ENCODE assay signal across 11 cellular contexts in genomic region chr11:76686261-76687079, GRCh38. TPM values are rescaled to one million over a fixed set of nuclear protein-coding genes. Genes with fewer than 3 reads are reported as not detected.
DNase-seq lines count a peak whose midpoint lies in the region; ATAC-seq and TF ChIP-seq lines count a peak whose summit lies in the region.
"Had no signal": no experiment of that assay in that cellular context is flagged by ENCODE, and none has a peak within 500 bp of the region (broad histone marks: within the 10 kb centered on the region; RNA-seq: fewer than 3 reads in every experiment).

No MANE protein-coding gene starts in this region.

- H3K4me3 Mint-ChIP-seq in activated CD4-positive, alpha-beta T cell treated with anti-CD3 and anti-CD28 coated beads for 36 hours = no peak overlapping the region
- H3K4me3 Mint-ChIP-seq in activated CD8-positive, alpha-beta T cell treated with anti-CD3 and anti-CD28 coated beads for 36 hours = peak overlapping the region; percentile 35

- H3K4me1 ChIP-seq in HEK293 (ENCODE audit: control insufficient read depth, insufficient read depth, low read length) = no peaks in the 10 kb centered on the region
- peaks cover 14% of the 10 kb centered on the region in 2 experiments for H3K4me1 ChIP-seq in neutrophil (ENCODE audit: control insufficient read depth in 1 of 2, insufficient read depth in 1 of 2, low read depth in 1 of 2, low read length in 1 of 2)
- H3K4me1 ChIP-seq in tibial artery = no peaks in the 10 kb centered on the region
- H3K4me1 ChIP-seq: transverse colon had no signal

- H3K27me3 ChIP-seq in neutrophil = peaks cover 23% of the 10 kb centered on the region
- H3K27me3 ChIP-seq in MG63 = no peaks in the 10 kb centered on the region
- H3K27me3 ChIP-seq in tibial artery = no peaks in the 10 kb centered on the region
- H3K27me3 ChIP-seq: transverse colon had no signal

- CTCF ChIA-PET in activated CD4-positive, alpha-beta T cell treated with anti-CD3 and anti-CD28 coated beads for 36 hours (lab: Charles Lee) = interaction anchor here (0.6 to 1.7 kb wide), 9 partner anchors 9 to 1137 kb away, joined by 3 to 9 read pairs (median 3); partner anchors contain the start of gene LRRC32
- CTCF ChIA-PET in HEK293 (lab: Yijun Ruan, JAX) = interaction anchor here (0.7 kb wide), 1 partner anchor 88 kb away, joined by 3 read pairs; no protein-coding TSS in a partner anchor
- CTCF ChIA-PET in activated CD8-positive, alpha-beta T cell treated with anti-CD3 and anti-CD28 coated beads for 36 hours (lab: Charles Lee) = interaction anchor here (0.7 to 2.0 kb wide), 15 partner anchors 9 to 478 kb away, joined by 3 to 8 read pairs (median 3); partner anchors contain the start of gene LRRC32

- peak; percentile 42 for ATAC-seq in activated CD4-positive, alpha-beta T cell treated with anti-CD3 and anti-CD28 coated beads for 36 hours
- ATAC-seq in activated CD8-positive, alpha-beta T cell treated with anti-CD3 and anti-CD28 coated beads for 36 hours = peak; percentile 67

- peaks cover under 1% of the 10 kb centered on the region for H3K27me3 Mint-ChIP-seq in activated CD4-positive, alpha-beta T cell treated with anti-CD3 and anti-CD28 coated beads for 36 hours
- peaks cover 3% of the 10 kb centered on the region for H3K27me3 Mint-ChIP-seq in activated CD8-positive, alpha-beta T cell treated with anti-CD3 and anti-CD28 coated beads for 36 hours

- H3K36me3 ChIP-seq in HEK293 (ENCODE audit: control insufficient read depth in 2 of 2, insufficient read depth in 1 of 2, low read length in 2 of 2) (no peaks in the 10 kb centered on the region), neutrophil (no peaks in the 10 kb centered on the region), MG63 (no peaks in the 10 kb centered on the region), tibial artery (no peaks in the 10 kb centered on the region)
- H3K36me3 ChIP-seq: transverse colon had no signal

- H3K27ac ChIP-seq in HEK293 (ENCODE audit: extremely low read depth, low read depth, low read length) (no peak overlapping the region), neutrophil (no peak overlapping the region), tibial artery (no peak overlapping the region)
- H3K27ac ChIP-seq: transverse colon had no signal

- H3K9me3 Mint-ChIP-seq in activated CD4-positive, alpha-beta T cell treated with anti-CD3 and anti-CD28 coated beads for 36 hours (ENCODE audit: low read depth) = no peaks in the 10 kb centered on the region
- H3K9me3 Mint-ChIP-seq in activated CD8-positive, alpha-beta T cell treated with anti-CD3 and anti-CD28 coated beads for 36 hours = no peaks in the 10 kb centered on the region

- H3K9me3 ChIP-seq in HEK293 (ENCODE audit: control insufficient read depth, insufficient read depth, low read depth, low read length) = no peaks in the 10 kb centered on the region
- no peaks in the 10 kb centered on the region for H3K9me3 ChIP-seq in neutrophil
- H3K9me3 ChIP-seq in MG63 = no peaks in the 10 kb centered on the region
- H3K9me3 ChIP-seq in tibial artery = no peaks in the 10 kb centered on the region
- H3K9me3 ChIP-seq: transverse colon had no signal

- peaks cover 10% of the 10 kb centered on the region for H3K4me1 Mint-ChIP-seq in activated CD4-positive, alpha-beta T cell treated with anti-CD3 and anti-CD28 coated beads for 36 hours
- H3K4me1 Mint-ChIP-seq in activated CD8-positive, alpha-beta T cell treated with anti-CD3 and anti-CD28 coated beads for 36 hours (ENCODE audit: low read depth) = peaks cover 17% of the 10 kb centered on the region

- TF ChIP-seq CTCF in HEK293 (tag by site-specific recombination; IDR thresholded peaks at IDR 0.05) (no peak), neutrophil (IDR thresholded peaks at IDR 0.05) (no peak), tibial artery (IDR thresholded peaks at IDR 0.05) (no peak)
- no peak for TF ChIP-seq CTCF in activated CD8-positive, alpha-beta T cell treated with anti-CD3 and anti-CD28 coated beads for 36 hours (IDR thresholded peaks at IDR 0.05)

- H3K36me3 Mint-ChIP-seq in activated CD4-positive, alpha-beta T cell treated with anti-CD3 and anti-CD28 coated beads for 36 hours (ENCODE audit: low read depth) = no peaks in the 10 kb centered on the region
- no peaks in the 10 kb centered on the region for H3K36me3 Mint-ChIP-seq in activated CD8-positive, alpha-beta T cell treated with anti-CD3 and anti-CD28 coated beads for 36 hours (ENCODE audit: low read depth)

- intact Hi-C loops in activated CD4-positive, alpha-beta T cell treated with anti-CD3 and anti-CD28 coated beads for 36 hours (cut with DNase I, micrococcal nuclease) = loop anchor here (10.0 kb wide), 1 partner anchor 362 kb away; no protein-coding TSS in a partner anchor
- intact Hi-C loops in activated CD8-positive, alpha-beta T cell treated with anti-CD3 and anti-CD28 coated beads for 36 hours (cut with micrococcal nuclease) = no loop called here
- intact Hi-C loops in tibial artery (cut with DNase I; ENCODE audit: low total_unique reads) = no loop called here

- no peak overlapping the region for H3K27ac Mint-ChIP-seq in activated CD4-positive, alpha-beta T cell treated with anti-CD3 and anti-CD28 coated beads for 36 hours
- H3K27ac Mint-ChIP-seq in activated CD8-positive, alpha-beta T cell treated with anti-CD3 and anti-CD28 coated beads for 36 hours = peak overlapping the region; percentile 60

- H3K4me3 ChIP-seq in HEK293 (ENCODE audit: low read depth, low read length) (no peak overlapping the region), neutrophil (ENCODE audit: low read depth in 1 of 2, low read length in 1 of 2) (peak overlapping the region; percentile 20 to 22), MG63 (no peak overlapping the region), tibial artery (no peak overlapping the region)
- H3K4me3 ChIP-seq: transverse colon had no signal

- no peak for DNase-seq in activated CD4-positive, alpha-beta T cell treated with anti-CD3 and anti-CD28 coated beads for 36 hours
- no peak for DNase-seq in activated CD4-positive, alpha-beta T cell treated with anti-CD3 and anti-CD28 coated beads, Interleukin-2, amount 50 U/mL, for 48 hours
- DNase-seq in activated CD8-positive, alpha-beta T cell treated with anti-CD3 and anti-CD28 coated beads for 36 hours = peak; percentile 36
- DNase-seq in MG63 (no peak), HK-2 (ENCODE audit: unreplicated experiment) (no peak), tibial artery (no peak)
- DNase-seq: central memory CD4-positive, alpha-beta T cell; stimulated activated CD4-positive, alpha-beta T cell treated with anti-CD3 and anti-CD28 coated beads, Interleukin-4, amount 100 ng/mL, for 24 hours; transverse colon had no signal

- POLR2A ChIA-PET in activated CD4-positive, alpha-beta T cell treated with anti-CD3 and anti-CD28 coated beads for 36 hours (lab: Charles Lee) = no interaction called here
- POLR2A ChIA-PET in HEK293 (lab: Yijun Ruan, JAX) = interaction anchor here (0.6 kb wide), 1 partner anchor 80 kb away, joined by 4 read pairs; no protein-coding TSS in a partner anchor
- POLR2A ChIA-PET in activated CD8-positive, alpha-beta T cell treated with anti-CD3 and anti-CD28 coated beads for 36 hours (lab: Charles Lee) = interaction anchor here (0.9 to 1.3 kb wide), 3 partner anchors 12 to 13 kb away, joined by 3 read pairs; no protein-coding TSS in a partner anchor

TF ChIP-seq in HEK293, 187 proteins besides CTCF, POLR2A, EP300 and RAD21:
- TF ChIP-seq ZIC2 (tag by site-specific recombination; IDR thresholded peaks at IDR 0.05) = peak; percentile 62
- TF ChIP-seq ZBTB49 (tag by site-specific recombination; IDR thresholded peaks at IDR 0.05; ENCODE audit: low read depth) = no peak

RNA-seq across cellular contexts. Expression of gene LRRC32, which starts 15.9 kb away (rescaled TPM):
- 1 to 10 TPM; 4.7 to 5.7 TPM for total RNA-seq in activated CD4-positive, alpha-beta T cell treated with anti-CD3 and anti-CD28 coated beads for 36 hours
- total RNA-seq in activated CD8-positive, alpha-beta T cell treated with anti-CD3 and anti-CD28 coated beads for 36 hours = 10 to 100 TPM; 23.2 to 24.5 TPM
- not detected in 2 replicates for total RNA-seq in MG63 (2014; rRNA removed; shearing (Covaris generic); ENCODE audit: low replicate concordance)

Comparison
In these comparisons a context has a peak if more than half of its experiments do, and no peak if none do; other contexts are left out.
1. H3K4me3 ChIP-seq: peak in neutrophil (2 of 2); none in HEK293 (single experiment), MG63 (single experiment) and tibial artery (0 of 2).
2. intact Hi-C loops: an anchor here in activated CD4-positive, alpha-beta T cell treated with anti-CD3 and anti-CD28 coated beads for 36 hours (10.0 kb wide); none called in activated CD8-positive, alpha-beta T cell treated with anti-CD3 and anti-CD28 coated beads for 36 hours and tibial artery.